8 cellular contexts compared by ENCODE assay signal in genomic region chr7:148914208-148914777, GRCh38. TPM values are rescaled to one million over a fixed set of nuclear protein-coding genes. Genes with fewer than 3 reads are reported as not detected.
DNase-seq lines count a peak whose midpoint lies in the region; ATAC-seq and TF ChIP-seq lines count a peak whose summit lies in the region.

No MANE protein-coding gene starts in this region.

- no peaks in the 10 kb centered on the region for H3K36me3 ChIP-seq in gastroesophageal sphincter

- 100% methylated on average over 1 of the region's 10 CpGs; no CpG with 5 or more reads in 1 of the 2 donors for WGBS in gastroesophageal sphincter (ENCODE audit: low coverage in 1 of 2), 2 donors

- H3K4me3 ChIP-seq in gastroesophageal sphincter: no peak overlapping the region

- H3K9me3 ChIP-seq in gastroesophageal sphincter: no peaks in the 10 kb centered on the region

- ATAC-seq in HG03342 (IDR thresholded peaks at IDR 0.05; ENCODE audit: unreplicated experiment): peak; percentile 56
- no peak for ATAC-seq in left lobe of liver
- ATAC-seq in gastroesophageal sphincter: no peak

- TF ChIP-seq CTCF in gastroesophageal sphincter (IDR thresholded peaks at IDR 0.05): no peak

- TF ChIP-seq EP300 in gastroesophageal sphincter (IDR thresholded peaks at IDR 0.05): no peak

- peak; percentile 18 for DNase-seq in activated CD4-positive, alpha-beta T cell treated with anti-CD3 and anti-CD28 coated beads for 1 hour
- no peak for DNase-seq in activated CD4-positive, alpha-beta T cell treated with anti-CD3 and anti-CD28 coated beads, Interleukin-2, amount 50 U/mL, for 1 hour
- peak; percentile 33 to 36 for DNase-seq in activated CD4-positive, alpha-beta T cell treated with anti-CD3 and anti-CD28 coated beads for 24 hours (ENCODE audit: low read depth in 2 of 2)
- DNase-seq in fibroblast of peridontal ligament (ENCODE audit: extremely low read depth): peak; percentile 44
- peak; percentile 24 for DNase-seq in stimulated activated CD8-positive, alpha-beta memory T cell treated with anti-CD3 and anti-CD28 coated beads, Interleukin-4, amount 100 ng/mL, for 24 hours (ENCODE audit: low read depth)
- no peak for DNase-seq in left lobe of liver (ENCODE audit: low spot score)

- no peaks in the 10 kb centered on the region for H3K4me1 ChIP-seq in gastroesophageal sphincter

- H3K27ac ChIP-seq in gastroesophageal sphincter: no peak overlapping the region

- no peak for TF ChIP-seq POLR2A in gastroesophageal sphincter (IDR thresholded peaks at IDR 0.05)

- H3K27me3 ChIP-seq in gastroesophageal sphincter: peaks cover 12% of the 10 kb centered on the region

RNA-seq across cellular contexts. Expression of gene EZH2, which starts 30.2 kb away (rescaled TPM):
- 2.5 TPM for total RNA-seq in left lobe of liver
- total RNA-seq in gastroesophageal sphincter: 1 to 10 TPM in 1 of 4 donors, under 1 TPM in 3; 0.62 to 1.5 (median 0.65) TPM

Comparison
In these comparisons a context has a peak if more than half of its experiments do, and no peak if none do; other contexts are left out.
1. DNase-seq: peak in activated CD4-positive, alpha-beta T cell treated with anti-CD3 and anti-CD28 coated beads for 1 hour (single experiment), activated CD4-positive, alpha-beta T cell treated with anti-CD3 and anti-CD28 coated beads for 24 hours (2 of 2), fibroblast of peridontal ligament (single experiment) and stimulated activated CD8-positive, alpha-beta memory T cell treated with anti-CD3 and anti-CD28 coated beads, Interleukin-4, amount 100 ng/mL, for 24 hours (single experiment); none in activated CD4-positive, alpha-beta T cell treated with anti-CD3 and anti-CD28 coated beads, Interleukin-2, amount 50 U/mL, for 1 hour (single experiment) and left lobe of liver (single experiment).